In genomic region chr20:32859961-32860360, GRCh38 we compare ENCODE assay signal across 14 cellular contexts. TPM values are rescaled to one million over a fixed set of nuclear protein-coding genes. Genes with fewer than 3 reads are reported as not detected.
DNase-seq lines count a peak whose midpoint lies in the region; ATAC-seq and TF ChIP-seq lines count a peak whose summit lies in the region.
"Had no signal": no experiment of that assay in that cellular context is flagged by ENCODE, and none has a peak within 500 bp of the region (broad histone marks: within the 10 kb centered on the region; RNA-seq: fewer than 3 reads in every experiment).

No MANE protein-coding gene starts in this region.

- no peaks in the 10 kb centered on the region for H3K9me3 ChIP-seq in CD4-positive, CD25-positive, alpha-beta regulatory T cell (ENCODE audit: control insufficient read depth in 2 of 2, low read length in 2 of 2)
- H3K9me3 ChIP-seq in CD4-positive, alpha-beta T cell (ENCODE audit: control insufficient read depth, low read length), result no peaks in the 10 kb centered on the region
- H3K9me3 ChIP-seq in T-helper 17 cell (ENCODE audit: control insufficient read depth, low read length, poor library complexity, severe bottlenecking), result no peaks in the 10 kb centered on the region
- H3K9me3 ChIP-seq: A549, BE2C had no signal

- H3K4me1 Mint-ChIP-seq in CD4-positive, CD25-positive, alpha-beta regulatory T cell, result peaks cover 4 to 9% (median 5%) of the 10 kb centered on the region in 4 donors
- peaks cover 31% of the 10 kb centered on the region for H3K4me1 Mint-ChIP-seq in CD4-positive, alpha-beta T cell (ENCODE audit: low read depth)
- H3K4me1 Mint-ChIP-seq in T-helper 17 cell (peaks cover 22% of the 10 kb centered on the region), immature natural killer cell (peaks cover 25 to 44% of the 10 kb centered on the region in 2 donors)

- CTCF ChIA-PET in CD4-positive, alpha-beta T cell (lab: Charles Lee), result interaction anchor here (0.7 kb wide), 1 partner anchor 67 kb away, joined by 3 read pairs; no protein-coding TSS in a partner anchor

- H3K4me3 ChIP-seq in CD4-positive, CD25-positive, alpha-beta regulatory T cell (ENCODE audit: low read depth, low read length), result no peak overlapping the region
- H3K4me3 ChIP-seq: A549 had no signal

- intact Hi-C loops in CD4-positive, alpha-beta T cell (cut with DNase I, micrococcal nuclease), result no loop called here

- no peak overlapping the region for H3K4me3 Mint-ChIP-seq in CD4-positive, CD25-positive, alpha-beta regulatory T cell
- H3K4me3 Mint-ChIP-seq in CD4-positive, alpha-beta T cell, result no peak overlapping the region
- no peak overlapping the region for H3K4me3 Mint-ChIP-seq in T-helper 17 cell
- no peak overlapping the region for H3K4me3 Mint-ChIP-seq in immature natural killer cell
- H3K4me3 Mint-ChIP-seq: H9 had no signal

- H3K36me3 Mint-ChIP-seq in CD4-positive, CD25-positive, alpha-beta regulatory T cell, result peaks cover 18% of the 10 kb centered on the region
- peaks cover 39% of the 10 kb centered on the region for H3K36me3 Mint-ChIP-seq in CD4-positive, alpha-beta T cell (ENCODE audit: low read depth)
- peaks cover 4% of the 10 kb centered on the region for H3K36me3 Mint-ChIP-seq in T-helper 17 cell (ENCODE audit: low read depth)
- peaks cover 4 to 20% (median 8%) of the 10 kb centered on the region in 3 donors for H3K36me3 Mint-ChIP-seq in immature natural killer cell

- POLR2A ChIA-PET in CD4-positive, alpha-beta T cell (lab: Charles Lee), result no interaction called here

- TF ChIP-seq CTCF in CD4-positive, alpha-beta T cell (IDR thresholded peaks at IDR 0.05), result no peak

- peak overlapping the region; percentile 15 to 68 (median 52) for H3K27ac Mint-ChIP-seq in CD4-positive, CD25-positive, alpha-beta regulatory T cell
- peak overlapping the region; percentile 58 for H3K27ac Mint-ChIP-seq in CD4-positive, alpha-beta T cell
- H3K27ac Mint-ChIP-seq in T-helper 17 cell (peak overlapping the region; percentile 89), immature natural killer cell (peak overlapping the region in 4 of 6 donors; percentile 20 to 70 (median 37))

- no peaks in the 10 kb centered on the region for H3K9me3 Mint-ChIP-seq in CD4-positive, CD25-positive, alpha-beta regulatory T cell
- no peaks in the 10 kb centered on the region for H3K9me3 Mint-ChIP-seq in CD4-positive, alpha-beta T cell
- H3K9me3 Mint-ChIP-seq in immature natural killer cell, result no peaks in the 10 kb centered on the region
- H3K9me3 Mint-ChIP-seq: H9 had no signal

- no peak for DNase-seq in CD4-positive, CD25-positive, alpha-beta regulatory T cell
- DNase-seq in CD4-positive, alpha-beta T cell, result no peak
- no peak for DNase-seq in T-helper 17 cell
- no peak for DNase-seq in immature natural killer cell
- no peak for DNase-seq in NCI-H187 treated with DMSO at 0.1 percent for 48 hours (lab: John Stamatoyannopoulos, UW)
- no peak for DNase-seq in stimulated activated CD4-positive, alpha-beta T cell treated with anti-CD3 and anti-CD28 coated beads, Interleukin-12 subunit alpha, Interleukin-12 subunit beta, amount 100 ng/mL, for 4 hours
- DNase-seq in iPS-NIHi7 (ENCODE audit: extremely low spot score), result no peak
- DNase-seq: BE2C, DMS79, GOT3, H9 had no signal

- H3K27me3 Mint-ChIP-seq in CD4-positive, CD25-positive, alpha-beta regulatory T cell, result no peaks in the 10 kb centered on the region
- no peaks in the 10 kb centered on the region for H3K27me3 Mint-ChIP-seq in CD4-positive, alpha-beta T cell
- H3K27me3 Mint-ChIP-seq in T-helper 17 cell (no peaks in the 10 kb centered on the region), immature natural killer cell (ENCODE audit: low read depth in 3 of 3) (peaks cover 0 to 3% (median 2%) of the 10 kb centered on the region in 3 donors)

- no peaks in the 10 kb centered on the region for H3K4me1 ChIP-seq in CD4-positive, CD25-positive, alpha-beta regulatory T cell (ENCODE audit: control insufficient read depth, insufficient read depth, low read length, poor library complexity, severe bottlenecking)
- H3K4me1 ChIP-seq: A549, BE2C had no signal

- no peak overlapping the region for H3K27ac ChIP-seq in CD4-positive, CD25-positive, alpha-beta regulatory T cell (ENCODE audit: insufficient read depth, low read length, poor library complexity, severe bottlenecking)
- no peak overlapping the region for H3K27ac ChIP-seq in CD4-positive, alpha-beta T cell (ENCODE audit: low read depth, low read length)
- H3K27ac ChIP-seq: A549, C4-2B had no signal

- peaks cover 26% of the 10 kb centered on the region for H3K36me3 ChIP-seq in CD4-positive, CD25-positive, alpha-beta regulatory T cell (ENCODE audit: control insufficient read depth, insufficient read depth, low read length)

- H3K27me3 ChIP-seq in CD4-positive, CD25-positive, alpha-beta regulatory T cell (ENCODE audit: control insufficient read depth, insufficient read depth, low read length), result no peaks in the 10 kb centered on the region
- H3K27me3 ChIP-seq in CD4-positive, alpha-beta T cell (ENCODE audit: control insufficient read depth, insufficient read depth, low read length), result no peaks in the 10 kb centered on the region
- H3K27me3 ChIP-seq: BE2C had no signal

- ATAC-seq in CD4-positive, CD25-positive, alpha-beta regulatory T cell (ENCODE audit: low read depth in 2 of 2), result no peak
- no peak for ATAC-seq in CD4-positive, alpha-beta T cell (ENCODE audit: poor library complexity)
- ATAC-seq in T-helper 17 cell, result no peak
- ATAC-seq: A549 had no signal

RNA-seq across cellular contexts. Expression of gene EFCAB8, which starts 1.2 kb away (rescaled TPM):
- total RNA-seq in CD4-positive, CD25-positive, alpha-beta regulatory T cell, result 1.2 TPM
- not detected for polyA plus RNA-seq in CD4-positive, CD25-positive, alpha-beta regulatory T cell
- total RNA-seq in CD4-positive, alpha-beta T cell, result 1 to 10 TPM in 1 of 2 experiments, under 1 TPM in 1; 0.81 to 2.5 TPM
- 1 to 10 TPM in 1 of 2 donors, under 1 TPM in 1; 0.32 to 1.8 TPM for total RNA-seq in T-helper 17 cell
- under 1 TPM in 1 of 3 donors, not detected in 2; 0.20 TPM for polyA plus RNA-seq in immature natural killer cell
- polyA plus RNA-seq: A549, AG04450 had no signal

RNA-seq across cellular contexts. Expression of gene MAPRE1, which starts 40.2 kb away (rescaled TPM):
- total RNA-seq in CD4-positive, CD25-positive, alpha-beta regulatory T cell, result 114 TPM
- polyA plus RNA-seq in CD4-positive, CD25-positive, alpha-beta regulatory T cell, result 10 to 100 TPM; 81.3 to 99.4 (median 92.6) TPM
- total RNA-seq in CD4-positive, alpha-beta T cell, result 100 to 1,000 TPM; 130 TPM
- 100 to 1,000 TPM; 105 to 134 TPM for total RNA-seq in T-helper 17 cell
- polyA plus RNA-seq in immature natural killer cell, result 100 to 1,000 TPM; 137 to 218 (median 150) TPM

Comparison
In these comparisons a context has a peak if more than half of its experiments do, and no peak if none do; other contexts are left out.
1. H3K27ac Mint-ChIP-seq: peak in every context shown above with its lines; median percentile 89 in T-helper 17 cell; 58 in CD4-positive, alpha-beta T cell; 52 in CD4-positive, CD25-positive, alpha-beta regulatory T cell; 37 in immature natural killer cell.